8 cellular contexts compared by ENCODE assay signal in genomic region chr6:111709201-111709600, GRCh38.
DNase-seq lines count a peak whose midpoint lies in the region; ATAC-seq and TF ChIP-seq lines count a peak whose summit lies in the region.

No MANE protein-coding gene starts in this region.

- intact Hi-C loops in activated CD4-positive, alpha-beta memory T cell treated with anti-CD3 and anti-CD28 coated beads for 36 hours (cut with micrococcal nuclease), result no loop called here

- CTCF ChIA-PET in activated CD4-positive, alpha-beta memory T cell treated with anti-CD3 and anti-CD28 coated beads for 36 hours (lab: Charles Lee), result interaction anchor here (0.6 to 3.2 kb wide), 18 partner anchors 29 to 454 kb away, joined by 3 to 49 read pairs (median 6); partner anchors contain the start of gene TRAF3IP2
- CTCF ChIA-PET in activated CD4-positive, alpha-beta memory T cell treated with anti-CD3 and anti-CD28 coated beads, Interleukin-2, amount 10 ng/mL, durations not matched to agents 7 days and 5 days (lab: Charles Lee), result interaction anchor here (1.2 to 4.2 kb wide), 10 partner anchors 13 to 341 kb away, joined by 3 to 65 read pairs (median 9); no protein-coding TSS in a partner anchor

- DNase-seq in activated CD4-positive, alpha-beta memory T cell treated with anti-CD3 and anti-CD28 coated beads for 36 hours, result no peak
- no peak for DNase-seq in activated CD4-positive, alpha-beta memory T cell treated with anti-CD3 and anti-CD28 coated beads, Interleukin-2, amount 10 ng/mL, durations not matched to agents 7 days and 5 days
- no peak for DNase-seq in stimulated activated naive CD8-positive, alpha-beta T cell treated with anti-CD3 and anti-CD28 coated beads, Interleukin-15, Interleukin-2, amounts not matched to agents 100 U/mL and 50 U/mL, for 24 hours
- no peak for DNase-seq in glutamatergic neuron
- DNase-seq in stimulated activated naive CD8-positive, alpha-beta T cell treated with anti-CD3 and anti-CD28 coated beads, Interleukin-15, amount 100 ng/mL, for 72 hours, result no peak
- DNase-seq in OCI-M1 (lab: John Stamatoyannopoulos, UW), result no peak

- H3K27ac Mint-ChIP-seq in activated CD4-positive, alpha-beta memory T cell treated with anti-CD3 and anti-CD28 coated beads for 36 hours, result peak overlapping the region; percentile 54
- H3K27ac Mint-ChIP-seq in activated CD4-positive, alpha-beta memory T cell treated with anti-CD3 and anti-CD28 coated beads, Interleukin-2, amount 10 ng/mL, durations not matched to agents 7 days and 5 days, result no peak overlapping the region
- peak overlapping the region; percentile 66 for H3K27ac Mint-ChIP-seq in stimulated activated naive CD8-positive, alpha-beta T cell treated with anti-CD3 and anti-CD28 coated beads, Interleukin-15, Interleukin-2, amounts not matched to agents 100 ng/mL and 50 ng/mL, for 24 hours
- peak overlapping the region; percentile 59 for H3K27ac Mint-ChIP-seq in glutamatergic neuron (ENCODE audit: unreplicated experiment)
- H3K27ac Mint-ChIP-seq in stimulated activated naive CD8-positive, alpha-beta T cell treated with anti-CD3 and anti-CD28 coated beads, Interleukin-15, amount 100 ng/mL, for 72 hours, result peak overlapping the region; percentile 46 to 67

- H3K36me3 Mint-ChIP-seq in activated CD4-positive, alpha-beta memory T cell treated with anti-CD3 and anti-CD28 coated beads for 36 hours, result peaks cover 65% of the 10 kb centered on the region
- H3K36me3 Mint-ChIP-seq in activated CD4-positive, alpha-beta memory T cell treated with anti-CD3 and anti-CD28 coated beads, Interleukin-2, amount 10 ng/mL, durations not matched to agents 7 days and 5 days (ENCODE audit: low read depth), result peaks cover 55% of the 10 kb centered on the region
- H3K36me3 Mint-ChIP-seq in stimulated activated naive CD8-positive, alpha-beta T cell treated with anti-CD3 and anti-CD28 coated beads, Interleukin-15, Interleukin-2, amounts not matched to agents 100 ng/mL and 50 ng/mL, for 24 hours (ENCODE audit: low read depth), result peaks cover 89% of the 10 kb centered on the region
- H3K36me3 Mint-ChIP-seq in glutamatergic neuron (ENCODE audit: unreplicated experiment), result no peaks in the 10 kb centered on the region

- no peak overlapping the region for H3K4me3 Mint-ChIP-seq in activated CD4-positive, alpha-beta memory T cell treated with anti-CD3 and anti-CD28 coated beads for 36 hours
- H3K4me3 Mint-ChIP-seq in activated CD4-positive, alpha-beta memory T cell treated with anti-CD3 and anti-CD28 coated beads, Interleukin-2, amount 10 ng/mL, durations not matched to agents 7 days and 5 days, result no peak overlapping the region
- no peak overlapping the region for H3K4me3 Mint-ChIP-seq in stimulated activated naive CD8-positive, alpha-beta T cell treated with anti-CD3 and anti-CD28 coated beads, Interleukin-15, Interleukin-2, amounts not matched to agents 100 ng/mL and 50 ng/mL, for 24 hours
- no peak overlapping the region for H3K4me3 Mint-ChIP-seq in glutamatergic neuron (ENCODE audit: unreplicated experiment)
- H3K4me3 Mint-ChIP-seq in stimulated activated naive CD8-positive, alpha-beta T cell treated with anti-CD3 and anti-CD28 coated beads, Interleukin-15, amount 100 ng/mL, for 72 hours, result no peak overlapping the region

- H3K27me3 Mint-ChIP-seq in activated CD4-positive, alpha-beta memory T cell treated with anti-CD3 and anti-CD28 coated beads for 36 hours, result no peaks in the 10 kb centered on the region
- no peaks in the 10 kb centered on the region for H3K27me3 Mint-ChIP-seq in activated CD4-positive, alpha-beta memory T cell treated with anti-CD3 and anti-CD28 coated beads, Interleukin-2, amount 10 ng/mL, durations not matched to agents 7 days and 5 days
- no peaks in the 10 kb centered on the region for H3K27me3 Mint-ChIP-seq in stimulated activated naive CD8-positive, alpha-beta T cell treated with anti-CD3 and anti-CD28 coated beads, Interleukin-15, Interleukin-2, amounts not matched to agents 100 ng/mL and 50 ng/mL, for 24 hours
- H3K27me3 Mint-ChIP-seq in glutamatergic neuron (ENCODE audit: unreplicated experiment), result peaks cover 3% of the 10 kb centered on the region
- H3K27me3 Mint-ChIP-seq in stimulated activated naive CD8-positive, alpha-beta T cell treated with anti-CD3 and anti-CD28 coated beads, Interleukin-15, amount 100 ng/mL, for 72 hours, result no peaks in the 10 kb centered on the region

- POLR2A ChIA-PET in activated CD4-positive, alpha-beta memory T cell treated with anti-CD3 and anti-CD28 coated beads for 36 hours (lab: Charles Lee), result interaction anchor here (1.5 kb wide), 1 partner anchor 326 kb away, joined by 5 read pairs; no protein-coding TSS in a partner anchor
- POLR2A ChIA-PET in activated CD4-positive, alpha-beta memory T cell treated with anti-CD3 and anti-CD28 coated beads, Interleukin-2, amount 10 ng/mL, durations not matched to agents 7 days and 5 days (lab: Charles Lee), result interaction anchor here (1.3 to 2.1 kb wide), 4 partner anchors 95 to 345 kb away, joined by 3 to 7 read pairs (median 3); partner anchors contain the start of genes CCN6 and TRAF3IP2

- peaks cover 47% of the 10 kb centered on the region for H3K4me1 Mint-ChIP-seq in activated CD4-positive, alpha-beta memory T cell treated with anti-CD3 and anti-CD28 coated beads for 36 hours (ENCODE audit: low read depth)
- peaks cover 45% of the 10 kb centered on the region for H3K4me1 Mint-ChIP-seq in activated CD4-positive, alpha-beta memory T cell treated with anti-CD3 and anti-CD28 coated beads, Interleukin-2, amount 10 ng/mL, durations not matched to agents 7 days and 5 days
- peaks cover 63% of the 10 kb centered on the region for H3K4me1 Mint-ChIP-seq in stimulated activated naive CD8-positive, alpha-beta T cell treated with anti-CD3 and anti-CD28 coated beads, Interleukin-15, Interleukin-2, amounts not matched to agents 100 ng/mL and 50 ng/mL, for 24 hours (ENCODE audit: low read depth)
- H3K4me1 Mint-ChIP-seq in glutamatergic neuron (ENCODE audit: low read depth, unreplicated experiment), result peaks cover 44% of the 10 kb centered on the region
- H3K4me1 Mint-ChIP-seq in stimulated activated naive CD8-positive, alpha-beta T cell treated with anti-CD3 and anti-CD28 coated beads, Interleukin-15, amount 100 ng/mL, for 72 hours, result peaks cover 52% of the 10 kb centered on the region

- H3K9me3 Mint-ChIP-seq in activated CD4-positive, alpha-beta memory T cell treated with anti-CD3 and anti-CD28 coated beads for 36 hours, result no peaks in the 10 kb centered on the region
- H3K9me3 Mint-ChIP-seq in activated CD4-positive, alpha-beta memory T cell treated with anti-CD3 and anti-CD28 coated beads, Interleukin-2, amount 10 ng/mL, durations not matched to agents 7 days and 5 days, result no peaks in the 10 kb centered on the region
- H3K9me3 Mint-ChIP-seq in stimulated activated naive CD8-positive, alpha-beta T cell treated with anti-CD3 and anti-CD28 coated beads, Interleukin-15, Interleukin-2, amounts not matched to agents 100 ng/mL and 50 ng/mL, for 24 hours, result no peaks in the 10 kb centered on the region
- peaks cover 13% of the 10 kb centered on the region for H3K9me3 Mint-ChIP-seq in glutamatergic neuron (ENCODE audit: unreplicated experiment)
- H3K9me3 Mint-ChIP-seq in stimulated activated naive CD8-positive, alpha-beta T cell treated with anti-CD3 and anti-CD28 coated beads, Interleukin-15, amount 100 ng/mL, for 72 hours, result no peaks in the 10 kb centered on the region

- no peak for TF ChIP-seq CTCF in glutamatergic neuron (IDR thresholded peaks at IDR 0.05; ENCODE audit: partially characterized antibody, unreplicated experiment)

- no peak for ATAC-seq in stimulated activated naive CD8-positive, alpha-beta T cell treated with anti-CD3 and anti-CD28 coated beads, Interleukin-15, Interleukin-2, amounts not matched to agents 100 U/mL and 50 U/mL, for 24 hours
- no peak for ATAC-seq in stimulated activated naive CD8-positive, alpha-beta T cell treated with anti-CD3 and anti-CD28 coated beads, Interleukin-15, amount 100 ng/mL, for 72 hours
- ATAC-seq in GM21390 (IDR thresholded peaks at IDR 0.05; ENCODE audit: unreplicated experiment), result no peak
